Comparison of ENCODE assay signal across 16 cellular contexts in genomic region chr6:158431560-158431959, GRCh38.
DNase-seq lines count a peak whose midpoint lies in the region; ATAC-seq, FAIRE-seq and TF ChIP-seq lines count a peak whose summit lies in the region.
"Had no signal": no experiment of that assay in that cellular context is flagged by ENCODE, and none has a peak within 500 bp of the region (broad histone marks: within the 10 kb centered on the region; RNA-seq: fewer than 3 reads in every experiment).

No MANE protein-coding gene starts in this region.

- no peak for TF ChIP-seq RAD21 in HepG2 (CRISPR knock-in tag; IDR thresholded peaks at IDR 0.05)

- no peak for TF ChIP-seq EP300 in HepG2 (IDR thresholded peaks at IDR 0.05; ENCODE audit: low read depth in 2 of 2, low read length in 2 of 2)
- no peak for TF ChIP-seq EP300 in HepG2 (CRISPR knock-in tag; IDR thresholded peaks at IDR 0.05; ENCODE audit: borderline replicate concordance)

- H4K20me1 ChIP-seq in HepG2 (ENCODE audit: insufficient read depth, low read length) = no peaks in the 10 kb centered on the region

- POLR2A ChIA-PET in HepG2 (lab: Yijun Ruan, JAX) = interaction anchor here (0.6 kb wide), 1 partner anchor 9 kb away, joined by 4 read pairs; no protein-coding TSS in a partner anchor

- H3K79me2 ChIP-seq in HepG2 (ENCODE audit: insufficient read depth, low read length) = no peaks in the 10 kb centered on the region

- H3K36me3 ChIP-seq in HepG2 (replicated peaks in 1 of 2; ENCODE audit: control insufficient read depth in 1 of 2, insufficient read depth in 2 of 2, low read length in 2 of 2) (peaks cover 13 to 46% of the 10 kb centered on the region in 2 experiments), right lobe of liver (no peaks in the 10 kb centered on the region), spleen (peaks cover 0 to 31% (median 2%) of the 10 kb centered on the region in 6 donors)

- H3K36me3 Mint-ChIP-seq in endothelial cell (ENCODE audit: low read depth, unreplicated experiment) (peaks cover 17% of the 10 kb centered on the region), HFFc6 (ENCODE audit: low read depth) (peaks cover 15% of the 10 kb centered on the region)

- no peak for TF ChIP-seq POLR2A in HepG2 (IDR thresholded peaks at IDR 0.05; ENCODE audit: insufficient read depth in 1 of 2, low read depth in 2 of 2, low read length in 2 of 2)
- TF ChIP-seq POLR2A in right lobe of liver (IDR thresholded peaks at IDR 0.05) = no peak
- TF ChIP-seq POLR2A in spleen (IDR thresholded peaks at IDR 0.05) = no peak

- ATAC-seq in HepG2 = no peak; the same call in 2 of the 3 replicates
- no peak for ATAC-seq in right lobe of liver
- ATAC-seq: CD8-positive, alpha-beta T cell; GM12878 had no signal

- no peak overlapping the region for H3K4me3 ChIP-seq in HepG2 (replicated peaks in 1 of 3; ENCODE audit: insufficient read depth in 1 of 3, low read depth in 2 of 3, low read length in 3 of 3)
- no peak overlapping the region for H3K4me3 ChIP-seq in right lobe of liver
- H3K4me3 ChIP-seq in spleen = no peak overlapping the region
- H3K4me3 ChIP-seq: BLaER1 treated with 17β-estradiol and CSF1 and Interleukin-3, amounts not matched to agents 10 nM and 100 nM; GM12878 had no signal

- no peaks in the 10 kb centered on the region for H3K9me3 ChIP-seq in HepG2 (ENCODE audit: low read length)
- no peaks in the 10 kb centered on the region for H3K9me3 ChIP-seq in right lobe of liver
- no peaks in the 10 kb centered on the region for H3K9me3 ChIP-seq in spleen

- FAIRE-seq in HepG2 (lab: Jason Lieb, UNC) = no peak
- FAIRE-seq: GM12878, H54 had no signal

- BruUV-seq in HepG2 (replicated peaks; lab: Mats Ljungman, UMichigan) = no TSS peak

- H3K27ac ChIP-seq in HepG2 (ENCODE audit: extremely low read length, insufficient read depth, low read length) (no peak overlapping the region), right lobe of liver (no peak overlapping the region), spleen (peak overlapping the region in 2 of 8 donors; percentile 32 to 38)
- H3K27ac ChIP-seq: BLaER1 treated with 17β-estradiol and CSF1 and Interleukin-3, amounts not matched to agents 10 nM and 100 nM had no signal

- H3K4me2 ChIP-seq in HepG2 (ENCODE audit: low read depth, low read length) = no peak overlapping the region

- H3K4me3 Mint-ChIP-seq in endothelial cell (ENCODE audit: unreplicated experiment) (no peak overlapping the region), HFFc6 (no peak overlapping the region)
- H3K4me3 Mint-ChIP-seq: B cell; CD8-positive, alpha-beta T cell had no signal

- peaks cover 25% of the 10 kb centered on the region for H3K4me1 Mint-ChIP-seq in endothelial cell (ENCODE audit: unreplicated experiment)
- no peaks in the 10 kb centered on the region for H3K4me1 Mint-ChIP-seq in HFFc6 (ENCODE audit: low read depth)
- H3K4me1 Mint-ChIP-seq: B cell had no signal

- H3K4me1 ChIP-seq in HepG2 (ENCODE audit: insufficient read depth, low read length) = no peaks in the 10 kb centered on the region
- no peaks in the 10 kb centered on the region for H3K4me1 ChIP-seq in right lobe of liver
- H3K4me1 ChIP-seq in spleen = peaks cover 0 to 10% (median 0%) of the 10 kb centered on the region in 6 donors

- no peaks in the 10 kb centered on the region for H3K9me3 Mint-ChIP-seq in endothelial cell (ENCODE audit: unreplicated experiment)
- H3K9me3 Mint-ChIP-seq in HFFc6 = no peaks in the 10 kb centered on the region
- H3K9me3 Mint-ChIP-seq: CD8-positive, alpha-beta T cell had no signal

- DNase-seq in HepG2 (ENCODE audit: low spot score) = no peak
- DNase-seq in right lobe of liver = no peak
- DNase-seq in endothelial cell (ENCODE audit: low spot score) = no peak
- DNase-seq in spleen = peak; percentile 75
- DNase-seq in NCI-H1930 (lab: John Stamatoyannopoulos, UW) = no peak
- DNase-seq in HFFc6 = no peak
- DNase-seq: CD8-positive, alpha-beta T cell; DMS 273 treated with DMSO at 0.1 percent for 48 hours; DMS53; DND-41; EL; HCEC 1CT had no signal

- peaks cover 8% of the 10 kb centered on the region for H3K27me3 Mint-ChIP-seq in endothelial cell (ENCODE audit: unreplicated experiment)
- H3K27me3 Mint-ChIP-seq in HFFc6 (ENCODE audit: insufficient read depth) = peaks cover 2% of the 10 kb centered on the region; the same call in 1 of the 2 replicates
- H3K27me3 Mint-ChIP-seq: B cell had no signal

- no peak overlapping the region for H2AFZ ChIP-seq in HepG2 (ENCODE audit: low read length)

- intact Hi-C loops in HepG2 (cut with micrococcal nuclease; ENCODE audit: unreplicated experiment) = no loop called here
- intact Hi-C loops in right lobe of liver (cut with DNase I) = no loop called here
- intact Hi-C loops in spleen (cut with DNase I; ENCODE audit: low total_unique reads) = loop anchor here (10.0 kb wide), 1 partner anchor 57 kb away; no protein-coding TSS in a partner anchor

- H3K9ac ChIP-seq in HepG2 (ENCODE audit: insufficient read depth, low read depth, low read length) = no peak overlapping the region
- H3K9ac ChIP-seq: BLaER1 treated with 17β-estradiol and CSF1 and Interleukin-3, amounts not matched to agents 10 nM and 100 nM had no signal

- 98% methylated on average over 13 of the region's 13 CpGs for WGBS in HepG2 (ENCODE audit: low lambda C conversion rate)
- 93% methylated on average over 6 of the region's 13 CpGs for WGBS in right lobe of liver (ENCODE audit: insufficient coverage, low coverage, low lambda C conversion rate, missing lambda C conversion rate)
- 64 to 87% (median 74%) methylated on average over 11 to 13 of the region's 13 CpGs for WGBS in spleen, 5 donors

- H3K27me3 ChIP-seq in HepG2 (ENCODE audit: control insufficient read depth in 1 of 2, insufficient read depth in 2 of 2, low read length in 2 of 2) (no peaks in the 10 kb centered on the region), right lobe of liver (no peaks in the 10 kb centered on the region), spleen (replicated peaks in 1 of 7) (no peaks in the 10 kb centered on the region)
- H3K27me3 ChIP-seq: BLaER1 treated with 17β-estradiol and CSF1 and Interleukin-3, amounts not matched to agents 10 nM and 100 nM had no signal

- TF ChIP-seq CTCF in HepG2 (CRISPR knock-in tag; IDR thresholded peaks at IDR 0.05) = no peak
- TF ChIP-seq CTCF in right lobe of liver (IDR thresholded peaks at IDR 0.05) = no peak
- TF ChIP-seq CTCF in endothelial cell (IDR thresholded peaks at IDR 0.05; ENCODE audit: unreplicated experiment) = no peak
- no peak for TF ChIP-seq CTCF in spleen (IDR thresholded peaks at IDR 0.05 in 8 of 11, conservative IDR thresholded peaks at IDR 0.05 in 3 of 11)
- no peak for TF ChIP-seq CTCF in HFFc6 (IDR thresholded peaks at IDR 0.05)

- H3K27ac Mint-ChIP-seq in endothelial cell (ENCODE audit: unreplicated experiment) (peak overlapping the region; percentile 57), HFFc6 (no peak overlapping the region)
- H3K27ac Mint-ChIP-seq: B cell; CD8-positive, alpha-beta T cell had no signal

- CTCF ChIA-PET in HepG2 (lab: Yijun Ruan, JAX; ENCODE audit: low intra/inter-chr PET ratio, low total read pairs) = no interaction called here

- in situ Hi-C loops in HepG2 (cut with HindIII; ENCODE audit: extremely low pct_ligation_motif_present, low pct_unique_long_range_greater_than_20kb) = no loop called here

TF ChIP-seq in HepG2, 621 proteins besides CTCF, POLR2A, EP300 and RAD21:
- TF ChIP-seq AGO2 (optimal IDR thresholded peaks at IDR 0.05; ENCODE audit: low read depth, low read length) = peak; percentile 19
- TF ChIP-seq, protein P1, sequence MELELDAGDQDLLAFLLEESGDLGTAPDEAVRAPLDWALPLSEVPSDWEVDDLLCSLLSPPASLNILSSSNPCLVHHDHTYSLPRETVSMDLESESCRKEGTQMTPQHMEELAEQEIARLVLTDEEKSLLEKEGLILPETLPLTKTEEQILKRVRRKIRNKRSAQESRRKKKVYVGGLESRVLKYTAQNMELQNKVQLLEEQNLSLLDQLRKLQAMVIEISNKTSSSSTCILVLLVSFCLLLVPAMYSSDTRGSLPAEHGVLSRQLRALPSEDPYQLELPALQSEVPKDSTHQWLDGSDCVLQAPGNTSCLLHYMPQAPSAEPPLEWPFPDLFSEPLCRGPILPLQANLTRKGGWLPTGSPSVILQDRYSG (CRISPR knock-in tag; IDR thresholded peaks at IDR 0.05) = no peak
- TF ChIP-seq ZNF768 (CRISPR knock-in tag; IDR thresholded peaks at IDR 0.05) = peak; percentile 11; the same call in 1 of the 2 replicates
- TF ChIP-seq ZFP91 (CRISPR knock-in tag; IDR thresholded peaks at IDR 0.05; ENCODE audit: borderline replicate concordance) = 0 out of 2 replicates have a peak, but pooled peaks have one; percentile 21
- TF ChIP-seq ZNF225 (CRISPR knock-in tag; IDR thresholded peaks at IDR 0.05) = 0 out of 2 replicates have a peak, but pooled peaks have one; percentile 37
- 0 out of 2 replicates have a peak, but pooled peaks have one; percentile 3 for TF ChIP-seq BRD4 (CRISPR knock-in tag; IDR thresholded peaks at IDR 0.05)
- no peak for TF ChIP-seq KLF9 (CRISPR knock-in tag; IDR thresholded peaks at IDR 0.05; ENCODE audit: low read depth)
